In genomic region chr10:1567152-1567551, GRCh38 we compare ENCODE assay signal across 27 cellular contexts.
"Had no signal": no experiment of that assay in that cellular context is flagged by ENCODE, and none has a peak within 500 bp of the region (broad histone marks: within the 10 kb centered on the region; RNA-seq: fewer than 3 reads in every experiment).

No MANE protein-coding gene starts in this region.

- H3K9me3 ChIP-seq: heart right ventricle, pancreas, prostate gland, tibial nerve had no signal

- H3K9me3 Mint-ChIP-seq: mesothelial cell of epicardium, type B pancreatic cell had no signal

- H3K4me1 ChIP-seq: heart right ventricle, neural progenitor cell, pancreas, prostate gland, tibial nerve had no signal

- ATAC-seq: heart right ventricle; left cardiac atrium; left lobe of liver; natural killer cell; pancreas; right cardiac atrium; sciatic nerve; stimulated activated memory B cell treated with anti-CD40 and anti-IgM and Interleukin-4, amounts not matched to agents 10 μg/mL and 1 μg/mL and 100 μg/mL, for 72 hours; stimulated activated naive CD8-positive, alpha-beta T cell treated with anti-CD3 and anti-CD28 coated beads, Interleukin-15, amount 100 ng/mL, for 72 hours had no signal

- H3K27ac Mint-ChIP-seq: mesothelial cell of epicardium; natural killer cell; nephron progenitor cell; neural progenitor cell; stimulated activated memory B cell treated with anti-CD40 and anti-IgM and Interleukin-4, amounts not matched to agents 10 μg/mL and 1 μg/mL and 100 μg/mL, for 72 hours; type B pancreatic cell had no signal

- DNase-seq: heart right ventricle; islet precursor cell; kidney glomerular epithelial cell; left cardiac atrium; mesendoderm; naive B cell; natural killer cell; nephron progenitor cell; pancreas; retina; right cardiac atrium; stimulated activated CD4-positive, alpha-beta T cell treated with anti-CD3 and anti-CD28 coated beads, Interleukin-4, amount 100 ng/mL, for 4 hours; stimulated activated CD8-positive, alpha-beta memory T cell treated with anti-CD3 and anti-CD28 coated beads, Interleukin-4, amount 100 ng/mL, for 48 hours; stimulated activated naive CD4-positive, alpha-beta T cell treated with Interleukin-2 at 50 U/mL for 16 hours; stimulated activated naive CD8-positive, alpha-beta T cell treated with anti-CD3 and anti-CD28 coated beads, Interleukin-15, amount 100 ng/mL, for 72 hours; substantia nigra had no signal

- H3K4me1 Mint-ChIP-seq: mesothelial cell of epicardium; stimulated activated naive CD8-positive, alpha-beta T cell treated with anti-CD3 and anti-CD28 coated beads, Interleukin-15, amount 100 ng/mL, for 72 hours had no signal

- H3K9ac ChIP-seq: neural progenitor cell had no signal

- H3K4me3 ChIP-seq: heart right ventricle, hepatocyte, lung, neural progenitor cell, pancreas, prostate gland, skin epidermis, tibial nerve had no signal

- H2AFZ ChIP-seq: hepatocyte, neural progenitor cell had no signal

- H3K36me3 Mint-ChIP-seq: mesothelial cell of epicardium, naive B cell, natural killer cell, neural progenitor cell, type B pancreatic cell had no signal

- H3K36me3 ChIP-seq: heart right ventricle, neural progenitor cell, pancreas, prostate gland, tibial nerve had no signal

- H3K27ac ChIP-seq: heart right ventricle, hepatocyte, neural progenitor cell, pancreas, prostate gland, skin epidermis, tibial nerve had no signal

- H3K4me3 Mint-ChIP-seq: mesothelial cell of epicardium; naive B cell; natural killer cell; nephron progenitor cell; neural progenitor cell; stimulated activated memory B cell treated with anti-CD40 and anti-IgM and Interleukin-4, amounts not matched to agents 10 μg/mL and 1 μg/mL and 100 μg/mL, for 72 hours; stimulated activated naive CD8-positive, alpha-beta T cell treated with anti-CD3 and anti-CD28 coated beads, Interleukin-15, amount 100 ng/mL, for 72 hours; type B pancreatic cell had no signal

- H3K27me3 ChIP-seq: neural progenitor cell, pancreas, tibial nerve had no signal

- H3K4me2 ChIP-seq: hepatocyte, neural progenitor cell had no signal
